In genomic region chr2:219836647-219837177, GRCh38 we compare ENCODE assay signal across 2 cellular contexts.
TF ChIP-seq lines count a peak whose summit lies in the region.

No MANE protein-coding gene starts in this region.

TF ChIP-seq in IMR-90, 13 proteins besides CTCF, POLR2A, EP300 and RAD21:
- TF ChIP-seq RCOR1 (IDR thresholded peaks at IDR 0.05; ENCODE audit: insufficient replicate concordance, low read length) (no peak), ELK1 (IDR thresholded peaks at IDR 0.05; ENCODE audit: borderline replicate concordance, low read depth, low read length) (no peak), USF2 (IDR thresholded peaks at IDR 0.05; ENCODE audit: low read depth, low read length) (no peak), NFE2L2 (IDR thresholded peaks at IDR 0.05; ENCODE audit: low read depth, low read length) (no peak), MXI1 (IDR thresholded peaks at IDR 0.05; ENCODE audit: borderline replicate concordance, low read depth, low read length) (no peak), FOS (IDR thresholded peaks at IDR 0.05; ENCODE audit: low read depth, low read length) (no peak), CHD1 (IDR thresholded peaks at IDR 0.05; ENCODE audit: low read depth, low read length) (no peak), MAZ (IDR thresholded peaks at IDR 0.05; ENCODE audit: borderline replicate concordance, low read depth, low read length) (no peak), BHLHE40 (IDR thresholded peaks at IDR 0.05; ENCODE audit: low read depth, low read length) (no peak), RFX5 (IDR thresholded peaks at IDR 0.05; ENCODE audit: low read depth, low read length) (no peak)
TF ChIP-seq in IMR-90: peak in this region for 0.

TF ChIP-seq in WTC11, 78 proteins besides CTCF, POLR2A, EP300 and RAD21:
- TF ChIP-seq IRF1 (CRISPR knock-in tag; IDR thresholded peaks at IDR 0.05): no peak
- no peak for TF ChIP-seq ARID4B (CRISPR knock-in tag; IDR thresholded peaks at IDR 0.05; ENCODE audit: borderline replicate concordance)
- no peak for TF ChIP-seq NFE2L1 (CRISPR knock-in tag; IDR thresholded peaks at IDR 0.05)
- TF ChIP-seq ATF6 (CRISPR knock-in tag; IDR thresholded peaks at IDR 0.05): no peak
- no peak for TF ChIP-seq E2F4 (CRISPR knock-in tag; IDR thresholded peaks at IDR 0.05; ENCODE audit: borderline replicate concordance, low read depth)
- TF ChIP-seq MAX (CRISPR knock-in tag; IDR thresholded peaks at IDR 0.05): no peak
- TF ChIP-seq FOXP4 (CRISPR knock-in tag; IDR thresholded peaks at IDR 0.05): no peak
- TF ChIP-seq AFF4 (CRISPR knock-in tag; IDR thresholded peaks at IDR 0.05; ENCODE audit: borderline replicate concordance): no peak
- no peak for TF ChIP-seq ZMAT4 (CRISPR knock-in tag; IDR thresholded peaks at IDR 0.05)
- no peak for TF ChIP-seq FOXP1 (CRISPR knock-in tag; IDR thresholded peaks at IDR 0.05; ENCODE audit: borderline replicate concordance)
- TF ChIP-seq NR3C1 (CRISPR knock-in tag; conservative IDR thresholded peaks at IDR 0.05; ENCODE audit: low read depth): no peak
- TF ChIP-seq JUN (CRISPR knock-in tag; IDR thresholded peaks at IDR 0.05): no peak
- no peak for TF ChIP-seq SMAD3 (CRISPR knock-in tag; IDR thresholded peaks at IDR 0.05; ENCODE audit: borderline replicate concordance)
- no peak for TF ChIP-seq GABPB1 (CRISPR knock-in tag; IDR thresholded peaks at IDR 0.05)
